In genomic region chr3:8198605-8199004, GRCh38 we compare ENCODE assay signal across 11 cellular contexts.
"Had no signal": no experiment of that assay in that cellular context is flagged by ENCODE, and none has a peak within 500 bp of the region (broad histone marks: within the 10 kb centered on the region; RNA-seq: fewer than 3 reads in every experiment).

No MANE protein-coding gene starts in this region.

- DNase-seq: GM23248, GOT3, H7, H9, HCEC 1CT, HFFc6 had no signal

- H3K4me1 Mint-ChIP-seq: GM23338, H9 had no signal

- FAIRE-seq: H1, H54 had no signal

- H3K4me2 ChIP-seq: GM23338 had no signal

- H3K9me3 ChIP-seq: HAP-1 had no signal

- H3K9ac ChIP-seq: GM23248 had no signal

- H3K4me3 ChIP-seq: GM23248, GM23338, HAP-1 had no signal

- H3K27ac Mint-ChIP-seq: GM23338, H9, HFFc6 had no signal

- H2AFZ ChIP-seq: GM23248, GM23338 had no signal

- H3K4me1 ChIP-seq: HAP-1 had no signal

- H3K9me3 Mint-ChIP-seq: GM23338, H9 had no signal

- H3K36me3 ChIP-seq: HAP-1 had no signal

- H3K4me3 Mint-ChIP-seq: GM23338, H9, HFFc6 had no signal

- H3K27ac ChIP-seq: GM23248 had no signal

- ATAC-seq: GM23338, HCT116 had no signal
